In the genomic region with DNA sequence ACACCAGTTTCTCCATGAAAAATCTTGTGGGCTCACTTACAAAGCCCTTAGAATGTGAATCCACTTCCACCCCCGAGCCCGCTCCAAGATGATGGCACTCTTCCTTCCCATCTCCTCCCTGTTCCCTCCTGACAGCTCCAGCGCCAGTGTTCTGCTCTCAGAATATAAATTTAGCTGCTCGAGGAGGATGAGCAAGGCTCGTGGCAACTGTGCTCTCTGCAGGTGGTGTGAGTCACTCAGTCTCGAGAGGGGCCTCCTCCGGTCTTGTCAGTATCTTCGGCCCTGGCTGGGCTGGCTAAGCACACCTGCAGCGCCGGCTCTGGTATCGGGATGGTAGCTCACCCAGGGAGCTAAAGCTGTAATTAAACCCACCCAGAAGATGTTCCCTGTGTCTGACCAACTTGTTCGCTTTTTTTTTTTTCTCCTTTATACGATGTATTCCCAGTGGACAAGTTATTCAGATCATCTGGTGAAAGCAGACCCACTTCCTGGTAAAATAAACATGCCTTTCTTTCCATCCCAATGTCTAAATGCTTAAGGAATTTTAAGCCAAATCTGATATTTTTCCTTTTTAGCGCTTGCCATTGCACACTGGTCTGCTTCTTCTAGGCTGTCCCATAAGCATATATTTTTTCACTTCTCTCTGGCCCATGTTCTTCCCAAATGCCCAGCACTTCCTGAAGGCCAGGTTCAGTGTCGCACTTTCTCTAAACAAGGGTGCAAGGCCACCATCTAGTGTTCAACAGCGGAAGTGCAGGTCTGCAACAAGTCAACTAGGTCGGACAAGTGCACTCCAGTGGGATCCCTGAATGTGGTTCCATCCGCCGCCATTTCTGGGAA, we compare ENCODE assay signal across 8 cellular contexts. TPM values are rescaled to one million over a fixed set of nuclear protein-coding genes. Genes with fewer than 3 reads are reported as not detected.
DNase-seq lines count a peak whose midpoint lies in the region; ATAC-seq and TF ChIP-seq lines count a peak whose summit lies in the region.

No MANE protein-coding gene starts in this region.

- DNase-seq in GM03348 (ENCODE audit: low spot score) (peak; percentile 84), RPMI8226 (peak; percentile 76), globus pallidus (ENCODE audit: low spot score) (peak; percentile 76), ovary (peak; percentile 76 to 87 (median 85)), upper lobe of left lung (peak; percentile 37 to 79)
- peak; percentile 85 for DNase-seq in activated naive CD4-positive, alpha-beta T cell treated with anti-CD3 and anti-CD28 coated beads for 36 hours

- CTCF ChIA-PET in activated naive CD4-positive, alpha-beta T cell treated with anti-CD3 and anti-CD28 coated beads for 36 hours (lab: Charles Lee) = interaction anchor here (0.6 to 4.2 kb wide), 14 partner anchors 14 to 596 kb away, joined by 3 to 21 read pairs (median 4); no protein-coding TSS in a partner anchor

- peak; percentile 87 for TF ChIP-seq CTCF in LNCAP (IDR thresholded peaks at IDR 0.05)
- TF ChIP-seq CTCF in ovary (IDR thresholded peaks at IDR 0.05) = peak; percentile 52 to 88 (median 70)
- TF ChIP-seq CTCF in upper lobe of left lung (IDR thresholded peaks at IDR 0.05) = peak; percentile 77 to 90 (median 84)

- H3K9me3 ChIP-seq in ovary (no peaks in the 10 kb centered on the region), upper lobe of left lung (no peaks in the 10 kb centered on the region)

- H3K4me1 Mint-ChIP-seq in activated naive CD4-positive, alpha-beta T cell treated with anti-CD3 and anti-CD28 coated beads for 36 hours (ENCODE audit: low read depth) = peaks cover 4% of the 10 kb centered on the region

- H3K4me3 Mint-ChIP-seq in activated naive CD4-positive, alpha-beta T cell treated with anti-CD3 and anti-CD28 coated beads for 36 hours = no peak overlapping the region

- no peak overlapping the region for H3K4me3 ChIP-seq in ovary
- H3K4me3 ChIP-seq in upper lobe of left lung = no peak overlapping the region

- WGBS in ovary, 3 donors = 17 to 28% (median 21%) methylated on average over 19 of the region's 19 CpGs
- 53 to 59% methylated on average over 19 of the region's 19 CpGs for WGBS in upper lobe of left lung, 2 donors

- no peaks in the 10 kb centered on the region for H3K36me3 Mint-ChIP-seq in activated naive CD4-positive, alpha-beta T cell treated with anti-CD3 and anti-CD28 coated beads for 36 hours (ENCODE audit: low read depth)

- TF ChIP-seq EP300 in ovary (IDR thresholded peaks at IDR 0.05) (no peak), upper lobe of left lung (IDR thresholded peaks at IDR 0.05) (no peak)

- H3K27me3 ChIP-seq in ovary (no peaks in the 10 kb centered on the region), upper lobe of left lung (no peaks in the 10 kb centered on the region)

- no peaks in the 10 kb centered on the region for H3K36me3 ChIP-seq in ovary
- no peaks in the 10 kb centered on the region for H3K36me3 ChIP-seq in upper lobe of left lung

- no peaks in the 10 kb centered on the region for H3K9me3 Mint-ChIP-seq in activated naive CD4-positive, alpha-beta T cell treated with anti-CD3 and anti-CD28 coated beads for 36 hours

- H3K27me3 Mint-ChIP-seq in activated naive CD4-positive, alpha-beta T cell treated with anti-CD3 and anti-CD28 coated beads for 36 hours (ENCODE audit: low read depth) = no peaks in the 10 kb centered on the region

- ATAC-seq in upper lobe of left lung (ENCODE audit: low FRiP score in 2 of 2) = peak in 1 of 2 donors; percentile 91
- no peak for ATAC-seq in HG02763 (IDR thresholded peaks at IDR 0.05; ENCODE audit: unreplicated experiment)

- TF ChIP-seq POLR2A in ovary (IDR thresholded peaks at IDR 0.05) = no peak
- no peak for TF ChIP-seq POLR2A in upper lobe of left lung (IDR thresholded peaks at IDR 0.05)

- H3K27ac ChIP-seq in ovary = peak overlapping the region in 1 of 2 donors; percentile 38
- no peak overlapping the region for H3K27ac ChIP-seq in upper lobe of left lung

- intact Hi-C loops in activated naive CD4-positive, alpha-beta T cell treated with anti-CD3 and anti-CD28 coated beads for 36 hours (cut with micrococcal nuclease) = loop anchor here (1.0 kb wide), 2 partner anchors 24 to 192 kb away; no protein-coding TSS in a partner anchor
- intact Hi-C loops in ovary (cut with DNase I) = no loop called here

- no peak overlapping the region for H3K27ac Mint-ChIP-seq in activated naive CD4-positive, alpha-beta T cell treated with anti-CD3 and anti-CD28 coated beads for 36 hours

- H3K4me1 ChIP-seq in ovary (ENCODE audit: insufficient read depth) = no peaks in the 10 kb centered on the region
- H3K4me1 ChIP-seq in upper lobe of left lung = peaks cover 0 to 5% (median 3%) of the 10 kb centered on the region in 4 donors

RNA-seq across cellular contexts. Expression of a gene that starts 31.4 kb away (rescaled TPM):
- 10 to 100 TPM; 28.4 to 33.3 TPM for total RNA-seq in activated naive CD4-positive, alpha-beta T cell treated with anti-CD3 and anti-CD28 coated beads for 36 hours
- total RNA-seq in ovary = 100 to 1,000 TPM in 2 of 7 donors, 10 to 100 TPM in 5; 65.1 to 103 (median 81.6) TPM
- 10 to 100 TPM; 68.9 to 91.2 TPM for polyA plus RNA-seq in ovary
- 100 to 1,000 TPM in 2 of 6 donors, 10 to 100 TPM in 4; 51.9 to 107 (median 85.8) TPM for total RNA-seq in upper lobe of left lung
